In genomic region chr15:45586990-45587860, GRCh38 we compare ENCODE assay signal across 7 cellular contexts.
DNase-seq lines count a peak whose midpoint lies in the region; ATAC-seq lines count a peak whose summit lies in the region.

TSS of gene BLOC1S6 (plus strand) at chr15:45587379. CDS start at chr15:45587444, 65 bp downstream.

- DNase-seq in NCI-H1930 (lab: John Stamatoyannopoulos, UW): peak; percentile 77 to 81
- peak; percentile 81 for DNase-seq in T-helper 9 cell
- peak; percentile 96 for DNase-seq in astrocyte of the hippocampus (ENCODE audit: low read depth, low spot score)
- peak; percentile 89 to 95 for DNase-seq in hippocampal formation (lab: John Stamatoyannopoulos, UW)
- DNase-seq in retina: peak; percentile 99

- peak; percentile 80 for ATAC-seq in GM18502 (IDR thresholded peaks at IDR 0.05; ENCODE audit: poor library complexity, unreplicated experiment)
- ATAC-seq in HG02938 (IDR thresholded peaks at IDR 0.05; ENCODE audit: unreplicated experiment): peak; percentile 73

Comparison
In these comparisons a context has a peak if more than half of its experiments do, and no peak if none do; other contexts are left out.
1. Peak in every context shown above with its lines: DNase-seq and ATAC-seq.